ENCODE assay signal across 15 cellular contexts in genomic region chr15:58585668-58586461, GRCh38.
DNase-seq lines count a peak whose midpoint lies in the region; ATAC-seq, FAIRE-seq and TF ChIP-seq lines count a peak whose summit lies in the region.
"Had no signal": no experiment of that assay in that cellular context is flagged by ENCODE, and none has a peak within 500 bp of the region (broad histone marks: within the 10 kb centered on the region; RNA-seq: fewer than 3 reads in every experiment).

No MANE protein-coding gene starts in this region.

- FAIRE-seq in frontal cortex (lab: Jason Lieb, UNC) = no peak

- peak; percentile 80 for DNase-seq in RPMI8226
- no peak for DNase-seq in CD14-positive monocyte (ENCODE audit: low spot score)
- DNase-seq in SK-N-DZ (ENCODE audit: low spot score) = no peak
- DNase-seq in frontal cortex (ENCODE audit: low spot score in 2 of 2) = no peak
- DNase-seq: activated CD8-positive, alpha-beta memory T cell treated with anti-CD3 and anti-CD28 coated beads, Interleukin-2, amount 50 U/mL, for 4 hours; aorta; effector memory CD8-positive, alpha-beta T cell; NCI-H1930; spleen had no signal

- H4K20me1 ChIP-seq in BLaER1 = no peaks in the 10 kb centered on the region

- H3K4me1 Mint-ChIP-seq in CD14-positive monocyte = peaks cover 29% of the 10 kb centered on the region

- H3K9me3 ChIP-seq in BLaER1 = peaks cover 21% of the 10 kb centered on the region

- peak; percentile 82 for ATAC-seq in GM18511 (IDR thresholded peaks at IDR 0.05; ENCODE audit: unreplicated experiment)
- peak; percentile 41 for ATAC-seq in HG03097 (IDR thresholded peaks at IDR 0.05; ENCODE audit: low FRiP score, unreplicated experiment)
- no peak for ATAC-seq in HG02642 (IDR thresholded peaks at IDR 0.05; ENCODE audit: poor library complexity, unreplicated experiment)
- ATAC-seq: effector memory CD8-positive, alpha-beta T cell; left lobe of liver; Panc1 had no signal

- intact Hi-C loops in CD14-positive monocyte (cut with micrococcal nuclease) = no loop called here

- H3K27ac ChIP-seq in BLaER1 = peak overlapping the region; percentile 87
- H3K27ac ChIP-seq: spleen had no signal

- H3K4me1 ChIP-seq in BLaER1 = peaks cover 76% of the 10 kb centered on the region

- peaks cover 0 to 1% of the 10 kb centered on the region in 2 donors for H3K36me3 Mint-ChIP-seq in CD14-positive monocyte

- H3K4me3 Mint-ChIP-seq in CD14-positive monocyte = peak overlapping the region in 1 of 2 donors; percentile 59
- H3K4me3 Mint-ChIP-seq: effector memory CD8-positive, alpha-beta T cell had no signal

- peak overlapping the region; percentile 74 for H3K9ac ChIP-seq in BLaER1

- H3K27me3 ChIP-seq in BLaER1 = no peaks in the 10 kb centered on the region
- H3K27me3 ChIP-seq: spleen had no signal

- TF ChIP-seq CTCF in CD14-positive monocyte (IDR thresholded peaks at IDR 0.05) = no peak

- H3K4me3 ChIP-seq in BLaER1 = peak overlapping the region; percentile 24; the same call in 1 of the 2 replicates
- H3K4me3 ChIP-seq: spleen had no signal

- no peaks in the 10 kb centered on the region; the same call in 1 of the 2 replicates for H3K36me3 ChIP-seq in BLaER1
- H3K36me3 ChIP-seq: spleen had no signal

- H3K27ac Mint-ChIP-seq in CD14-positive monocyte = no peak overlapping the region

- H3K27me3 Mint-ChIP-seq in CD14-positive monocyte (ENCODE audit: low read depth in 3 of 3) = peaks cover 1 to 4% (median 2%) of the 10 kb centered on the region in 3 donors

- peaks cover 0 to 3% (median 1%) of the 10 kb centered on the region in 7 donors for H3K9me3 Mint-ChIP-seq in CD14-positive monocyte

- peak overlapping the region; percentile 83 for H3K4me2 ChIP-seq in BLaER1
